ENCODE assay signal across 1 cellular context in genomic region chr16:23182206-23182674, GRCh38.
TF ChIP-seq lines count a peak whose summit lies in the region.

No MANE protein-coding gene starts in this region.

TF ChIP-seq in GM12878, 131 proteins besides CTCF, POLR2A, EP300 and RAD21 (continues in another document):
- TF ChIP-seq, protein P1, sequence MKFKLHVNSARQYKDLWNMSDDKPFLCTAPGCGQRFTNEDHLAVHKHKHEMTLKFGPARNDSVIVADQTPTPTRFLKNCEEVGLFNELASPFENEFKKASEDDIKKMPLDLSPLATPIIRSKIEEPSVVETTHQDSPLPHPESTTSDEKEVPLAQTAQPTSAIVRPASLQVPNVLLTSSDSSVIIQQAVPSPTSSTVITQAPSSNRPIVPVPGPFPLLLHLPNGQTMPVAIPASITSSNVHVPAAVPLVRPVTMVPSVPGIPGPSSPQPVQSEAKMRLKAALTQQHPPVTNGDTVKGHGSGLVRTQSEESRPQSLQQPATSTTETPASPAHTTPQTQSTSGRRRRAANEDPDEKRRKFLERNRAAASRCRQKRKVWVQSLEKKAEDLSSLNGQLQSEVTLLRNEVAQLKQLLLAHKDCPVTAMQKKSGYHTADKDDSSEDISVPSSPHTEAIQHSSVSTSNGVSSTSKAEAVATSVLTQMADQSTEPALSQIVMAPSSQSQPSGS (IDR thresholded peaks at IDR 0.05; ENCODE audit: low read length), result no peak
- TF ChIP-seq MAX (IDR thresholded peaks at IDR 0.05; ENCODE audit: low read depth, low read length), result peak; percentile 21; the same call in 1 of the 2 replicates
- no peak for TF ChIP-seq CHD2 (IDR thresholded peaks at IDR 0.05; ENCODE audit: borderline replicate concordance, low read depth, low read length)
- TF ChIP-seq REST (IDR thresholded peaks at IDR 0.05; ENCODE audit: low read depth, low read length), result no peak
- no peak for TF ChIP-seq RFX5 (IDR thresholded peaks at IDR 0.05; ENCODE audit: low read depth, low read length)
- TF ChIP-seq BMI1 (IDR thresholded peaks at IDR 0.05; ENCODE audit: borderline replicate concordance), result no peak
- TF ChIP-seq HDAC2 (IDR thresholded peaks at IDR 0.05), result no peak
- 0 out of 2 replicates have a peak, but pooled peaks have one; percentile 48 for TF ChIP-seq TCF12 (IDR thresholded peaks at IDR 0.05; ENCODE audit: low read depth, low read length)
- peak; percentile 57; the same call in 1 of the 2 replicates for TF ChIP-seq RB1 (IDR thresholded peaks at IDR 0.05; ENCODE audit: borderline replicate concordance)
- TF ChIP-seq PML (IDR thresholded peaks at IDR 0.05; ENCODE audit: low read length), result no peak
- TF ChIP-seq, protein P2, sequence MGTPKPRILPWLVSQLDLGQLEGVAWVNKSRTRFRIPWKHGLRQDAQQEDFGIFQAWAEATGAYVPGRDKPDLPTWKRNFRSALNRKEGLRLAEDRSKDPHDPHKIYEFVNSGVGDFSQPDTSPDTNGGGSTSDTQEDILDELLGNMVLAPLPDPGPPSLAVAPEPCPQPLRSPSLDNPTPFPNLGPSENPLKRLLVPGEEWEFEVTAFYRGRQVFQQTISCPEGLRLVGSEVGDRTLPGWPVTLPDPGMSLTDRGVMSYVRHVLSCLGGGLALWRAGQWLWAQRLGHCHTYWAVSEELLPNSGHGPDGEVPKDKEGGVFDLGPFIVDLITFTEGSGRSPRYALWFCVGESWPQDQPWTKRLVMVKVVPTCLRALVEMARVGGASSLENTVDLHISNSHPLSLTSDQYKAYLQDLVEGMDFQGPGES (IDR thresholded peaks at IDR 0.05), result no peak
- TF ChIP-seq, protein P3, sequence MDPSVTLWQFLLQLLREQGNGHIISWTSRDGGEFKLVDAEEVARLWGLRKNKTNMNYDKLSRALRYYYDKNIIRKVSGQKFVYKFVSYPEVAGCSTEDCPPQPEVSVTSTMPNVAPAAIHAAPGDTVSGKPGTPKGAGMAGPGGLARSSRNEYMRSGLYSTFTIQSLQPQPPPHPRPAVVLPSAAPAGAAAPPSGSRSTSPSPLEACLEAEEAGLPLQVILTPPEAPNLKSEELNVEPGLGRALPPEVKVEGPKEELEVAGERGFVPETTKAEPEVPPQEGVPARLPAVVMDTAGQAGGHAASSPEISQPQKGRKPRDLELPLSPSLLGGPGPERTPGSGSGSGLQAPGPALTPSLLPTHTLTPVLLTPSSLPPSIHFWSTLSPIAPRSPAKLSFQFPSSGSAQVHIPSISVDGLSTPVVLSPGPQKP (IDR thresholded peaks at IDR 0.05; ENCODE audit: low read depth, low read length), result no peak
- no peak for TF ChIP-seq STAT1 (conservative IDR thresholded peaks at IDR 0.05)
- no peak for TF ChIP-seq CHD4 (IDR thresholded peaks at IDR 0.05)
- TF ChIP-seq ATF7 (IDR thresholded peaks at IDR 0.05; ENCODE audit: low read depth), result no peak
- 0 out of 2 replicates have a peak, but pooled peaks have one; percentile 55 for TF ChIP-seq TCF3 (IDR thresholded peaks at IDR 0.05; ENCODE audit: borderline replicate concordance, insufficient read depth, low read depth, low read length)
- no peak for TF ChIP-seq HCFC1 (IDR thresholded peaks at IDR 0.05; ENCODE audit: low read length)
- peak; percentile 81 for TF ChIP-seq YY1 (IDR thresholded peaks at IDR 0.05; ENCODE audit: low read depth, low read length)
- TF ChIP-seq NR2C2 (IDR thresholded peaks at IDR 0.05; ENCODE audit: borderline replicate concordance, control insufficient read depth, insufficient read length, low read depth), result no peak
- TF ChIP-seq MEF2A (IDR thresholded peaks at IDR 0.05; ENCODE audit: insufficient read depth, low read depth, low read length), result no peak
- TF ChIP-seq BHLHE40 (IDR thresholded peaks at IDR 0.05; ENCODE audit: borderline replicate concordance in 1 of 2, low read depth in 2 of 2, low read length in 1 of 2), result peak; percentile 41 to 76; a peak in 3 of 4 replicates
- TF ChIP-seq SREBF2 (IDR thresholded peaks at IDR 0.05; ENCODE audit: low read length), result no peak
- TF ChIP-seq CBFB (IDR thresholded peaks at IDR 0.05; ENCODE audit: low read depth), result no peak
- TF ChIP-seq MYC (IDR thresholded peaks at IDR 0.05; ENCODE audit: insufficient read depth, insufficient read length, insufficient replicate concordance, low read length, severe bottlenecking), result no peak
- TF ChIP-seq, protein P4, sequence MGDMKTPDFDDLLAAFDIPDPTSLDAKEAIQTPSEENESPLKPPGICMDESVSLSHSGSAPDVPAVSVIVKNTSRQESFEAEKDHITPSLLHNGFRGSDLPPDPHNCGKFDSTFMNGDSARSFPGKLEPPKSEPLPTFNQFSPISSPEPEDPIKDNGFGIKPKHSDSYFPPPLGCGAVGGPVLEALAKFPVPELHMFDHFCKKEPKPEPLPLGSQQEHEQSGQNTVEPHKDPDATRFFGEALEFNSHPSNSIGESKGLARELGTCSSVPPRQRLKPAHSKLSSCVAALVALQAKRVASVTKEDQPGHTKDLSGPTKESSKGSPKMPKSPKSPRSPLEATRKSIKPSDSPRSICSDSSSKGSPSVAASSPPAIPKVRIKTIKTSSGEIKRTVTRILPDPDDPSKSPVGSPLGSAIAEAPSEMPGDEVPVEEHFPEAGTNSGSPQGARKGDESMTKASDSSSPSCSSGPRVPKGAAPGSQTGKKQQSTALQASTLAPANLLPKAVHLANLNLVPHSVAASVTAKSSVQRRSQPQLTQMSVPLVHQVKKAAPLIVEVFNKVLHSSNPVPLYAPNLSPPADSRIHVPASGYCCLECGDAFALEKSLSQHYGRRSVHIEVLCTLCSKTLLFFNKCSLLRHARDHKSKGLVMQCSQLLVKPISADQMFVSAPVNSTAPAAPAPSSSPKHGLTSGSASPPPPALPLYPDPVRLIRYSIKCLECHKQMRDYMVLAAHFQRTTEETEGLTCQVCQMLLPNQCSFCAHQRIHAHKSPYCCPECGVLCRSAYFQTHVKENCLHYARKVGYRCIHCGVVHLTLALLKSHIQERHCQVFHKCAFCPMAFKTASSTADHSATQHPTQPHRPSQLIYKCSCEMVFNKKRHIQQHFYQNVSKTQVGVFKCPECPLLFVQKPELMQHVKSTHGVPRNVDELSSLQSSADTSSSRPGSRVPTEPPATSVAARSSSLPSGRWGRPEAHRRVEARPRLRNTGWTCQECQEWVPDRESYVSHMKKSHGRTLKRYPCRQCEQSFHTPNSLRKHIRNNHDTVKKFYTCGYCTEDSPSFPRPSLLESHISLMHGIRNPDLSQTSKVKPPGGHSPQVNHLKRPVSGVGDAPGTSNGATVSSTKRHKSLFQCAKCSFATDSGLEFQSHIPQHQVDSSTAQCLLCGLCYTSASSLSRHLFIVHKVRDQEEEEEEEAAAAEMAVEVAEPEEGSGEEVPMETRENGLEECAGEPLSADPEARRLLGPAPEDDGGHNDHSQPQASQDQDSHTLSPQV (IDR thresholded peaks at IDR 0.05), result peak; percentile 80; the same call in 1 of the 2 replicates
- TF ChIP-seq PKNOX1 (IDR thresholded peaks at IDR 0.05), result no peak
- TF ChIP-seq RELA (IDR thresholded peaks at IDR 0.05; ENCODE audit: borderline replicate concordance, partially characterized antibody), result peak; percentile 67
- TF ChIP-seq POU2F2 (IDR thresholded peaks at IDR 0.05; ENCODE audit: borderline replicate concordance, low read depth, low read length), result peak; percentile 59; the same call in 1 of the 3 replicates
- TF ChIP-seq, protein P5, sequence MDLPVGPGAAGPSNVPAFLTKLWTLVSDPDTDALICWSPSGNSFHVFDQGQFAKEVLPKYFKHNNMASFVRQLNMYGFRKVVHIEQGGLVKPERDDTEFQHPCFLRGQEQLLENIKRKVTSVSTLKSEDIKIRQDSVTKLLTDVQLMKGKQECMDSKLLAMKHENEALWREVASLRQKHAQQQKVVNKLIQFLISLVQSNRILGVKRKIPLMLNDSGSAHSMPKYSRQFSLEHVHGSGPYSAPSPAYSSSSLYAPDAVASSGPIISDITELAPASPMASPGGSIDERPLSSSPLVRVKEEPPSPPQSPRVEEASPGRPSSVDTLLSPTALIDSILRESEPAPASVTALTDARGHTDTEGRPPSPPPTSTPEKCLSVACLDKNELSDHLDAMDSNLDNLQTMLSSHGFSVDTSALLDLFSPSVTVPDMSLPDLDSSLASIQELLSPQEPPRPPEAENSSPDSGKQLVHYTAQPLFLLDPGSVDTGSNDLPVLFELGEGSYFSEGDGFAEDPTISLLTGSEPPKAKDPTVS (IDR thresholded peaks at IDR 0.05; ENCODE audit: low read depth, low read length), result no peak
- no peak for TF ChIP-seq WRNIP1 (IDR thresholded peaks at IDR 0.05; ENCODE audit: borderline replicate concordance, low read depth, low read length)
- TF ChIP-seq IRF4 (IDR thresholded peaks at IDR 0.05; ENCODE audit: low read depth, low read length), result no peak
- no peak for TF ChIP-seq IKZF1 (conservative IDR thresholded peaks at IDR 0.05)
- no peak for TF ChIP-seq GABPA (IDR thresholded peaks at IDR 0.05; ENCODE audit: low read depth)
- no peak for TF ChIP-seq CREM (IDR thresholded peaks at IDR 0.05; ENCODE audit: low read depth)
- TF ChIP-seq ZNF207 (IDR thresholded peaks at IDR 0.05; ENCODE audit: borderline replicate concordance), result no peak
- TF ChIP-seq ZNF24 (IDR thresholded peaks at IDR 0.05), result no peak
- TF ChIP-seq JUND (IDR thresholded peaks at IDR 0.05; ENCODE audit: low read depth, low read length), result 0 out of 2 replicates have a peak, but pooled peaks have one; percentile 23
- TF ChIP-seq ZNF274 (IDR thresholded peaks at IDR 0.05; ENCODE audit: insufficient read depth, insufficient read length), result no peak
- no peak for TF ChIP-seq BCL11A (IDR thresholded peaks at IDR 0.05; ENCODE audit: low read depth, low read length)
- TF ChIP-seq CEBPB (IDR thresholded peaks at IDR 0.05; ENCODE audit: borderline replicate concordance in 1 of 2, low read depth in 2 of 2, low read length in 2 of 2), result no peak
- TF ChIP-seq CBX5 (IDR thresholded peaks at IDR 0.05; ENCODE audit: low read depth), result no peak
- no peak for TF ChIP-seq POLR2AphosphoS5 (IDR thresholded peaks at IDR 0.05; ENCODE audit: low read length)
- TF ChIP-seq, protein P6, sequence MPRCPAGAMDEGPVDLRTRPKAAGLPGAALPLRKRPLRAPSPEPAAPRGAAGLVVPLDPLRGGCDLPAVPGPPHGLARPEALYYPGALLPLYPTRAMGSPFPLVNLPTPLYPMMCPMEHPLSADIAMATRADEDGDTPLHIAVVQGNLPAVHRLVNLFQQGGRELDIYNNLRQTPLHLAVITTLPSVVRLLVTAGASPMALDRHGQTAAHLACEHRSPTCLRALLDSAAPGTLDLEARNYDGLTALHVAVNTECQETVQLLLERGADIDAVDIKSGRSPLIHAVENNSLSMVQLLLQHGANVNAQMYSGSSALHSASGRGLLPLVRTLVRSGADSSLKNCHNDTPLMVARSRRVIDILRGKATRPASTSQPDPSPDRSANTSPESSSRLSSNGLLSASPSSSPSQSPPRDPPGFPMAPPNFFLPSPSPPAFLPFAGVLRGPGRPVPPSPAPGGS (IDR thresholded peaks at IDR 0.05; ENCODE audit: borderline replicate concordance, insufficient read depth, low read depth, low read length, poor library complexity, severe bottlenecking), result no peak
- no peak for TF ChIP-seq NKRF (conservative IDR thresholded peaks at IDR 0.05)
- TF ChIP-seq KAT2A (conservative IDR thresholded peaks at IDR 0.05; ENCODE audit: control insufficient read depth, low read depth, low read length), result no peak
- TF ChIP-seq RUNX3 (IDR thresholded peaks at IDR 0.05; ENCODE audit: low read length), result no peak
- TF ChIP-seq SMARCA5 (IDR thresholded peaks at IDR 0.05), result peak; percentile 90
- TF ChIP-seq MYB (IDR thresholded peaks at IDR 0.05; ENCODE audit: borderline replicate concordance, low read depth, low read length), result no peak
